In the genomic region with DNA sequence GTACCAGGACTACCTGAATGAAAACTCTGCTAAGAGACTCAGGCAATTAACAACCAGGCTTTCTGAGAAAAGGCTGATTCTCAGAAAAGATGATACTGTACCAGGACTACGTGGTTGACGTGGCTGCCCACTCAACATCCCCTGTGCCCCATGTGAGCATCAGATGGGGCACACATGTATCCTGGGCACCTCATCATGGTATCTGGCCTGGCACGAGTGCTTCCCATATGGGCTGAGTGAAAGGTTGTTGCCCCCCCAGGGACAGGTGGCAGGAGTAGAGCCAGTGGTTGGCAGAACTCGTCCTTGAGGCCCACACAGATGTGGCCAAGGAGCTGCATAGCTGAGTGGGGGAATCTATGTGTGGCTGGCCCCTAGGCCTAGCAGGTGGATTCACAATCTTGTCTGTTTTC, we compare ENCODE assay signal across 14 cellular contexts. TPM values are rescaled to one million over a fixed set of nuclear protein-coding genes. Genes with fewer than 3 reads are reported as not detected.
A peak's percentile ranks its signal among the peaks of the same experiment; 100 is the strongest.
DNase-seq lines count a peak whose midpoint lies in the region; ATAC-seq and TF ChIP-seq lines count a peak whose summit lies in the region.
"Had no signal": no experiment of that assay in that cellular context is flagged by ENCODE, and none has a peak within 500 bp of the region (broad histone marks: within the 10 kb centered on the region; RNA-seq: fewer than 3 reads in every experiment).

No MANE protein-coding gene starts in this region.

- H3K9me3 Mint-ChIP-seq in T-cell, result no peaks in the 10 kb centered on the region
- H3K9me3 Mint-ChIP-seq in activated CD8-positive, alpha-beta memory T cell treated with anti-CD3 and anti-CD28 coated beads, Interleukin-2, amount 10 ng/mL, durations not matched to agents 7 days and 5 days (ENCODE audit: low read depth), result no peaks in the 10 kb centered on the region

- intact Hi-C loops in spleen (cut with DNase I; ENCODE audit: low total_unique reads) (no loop called here), vagina (cut with DNase I) (no loop called here), breast epithelium (cut with DNase I; ENCODE audit: low total_unique reads) (no loop called here)

- no peak for TF ChIP-seq POLR2A in spleen (IDR thresholded peaks at IDR 0.05)
- TF ChIP-seq POLR2A in vagina (IDR thresholded peaks at IDR 0.05), result no peak
- TF ChIP-seq POLR2A in breast epithelium (IDR thresholded peaks at IDR 0.05), result no peak

- no peak for DNase-seq in T-cell
- peak; percentile 87 for DNase-seq in activated CD8-positive, alpha-beta memory T cell treated with anti-CD3 and anti-CD28 coated beads, Interleukin-2, amount 10 ng/mL, durations not matched to agents 7 days and 5 days
- no peak for DNase-seq in caudate nucleus (lab: John Stamatoyannopoulos, UW)
- peak; percentile 35 to 47 for DNase-seq in stimulated activated CD8-positive, alpha-beta memory T cell treated with anti-CD3 and anti-CD28 coated beads, Interleukin-15, amount 100 ng/mL, for 4 hours (ENCODE audit: low read depth in 2 of 2)
- no peak for DNase-seq in spleen
- DNase-seq in KBM-7, result no peak
- DNase-seq in vagina (ENCODE audit: extremely low spot score in 2 of 2), result no peak
- DNase-seq in breast epithelium (ENCODE audit: low spot score in 2 of 2), result no peak
- DNase-seq: foreskin melanocyte, GF-D8, psoas muscle, RPMI8226, T-helper 9 cell had no signal

- POLR2A ChIA-PET in T-cell (lab: Charles Lee), result no interaction called here

- no peaks in the 10 kb centered on the region for H3K36me3 Mint-ChIP-seq in T-cell
- peaks cover 15% of the 10 kb centered on the region for H3K36me3 Mint-ChIP-seq in activated CD8-positive, alpha-beta memory T cell treated with anti-CD3 and anti-CD28 coated beads, Interleukin-2, amount 10 ng/mL, durations not matched to agents 7 days and 5 days

- H3K36me3 ChIP-seq in spleen (no peaks in the 10 kb centered on the region), vagina (no peaks in the 10 kb centered on the region), breast epithelium (no peaks in the 10 kb centered on the region)
- H3K36me3 ChIP-seq: BLaER1 had no signal

- no peaks in the 10 kb centered on the region for H3K27me3 Mint-ChIP-seq in T-cell
- no peaks in the 10 kb centered on the region for H3K27me3 Mint-ChIP-seq in activated CD8-positive, alpha-beta memory T cell treated with anti-CD3 and anti-CD28 coated beads, Interleukin-2, amount 10 ng/mL, durations not matched to agents 7 days and 5 days

- no peaks in the 10 kb centered on the region for H3K9me3 ChIP-seq in spleen
- no peaks in the 10 kb centered on the region for H3K9me3 ChIP-seq in vagina
- no peaks in the 10 kb centered on the region for H3K9me3 ChIP-seq in breast epithelium
- H3K9me3 ChIP-seq: BLaER1, psoas muscle had no signal

- H3K27me3 ChIP-seq in spleen (replicated peaks in 1 of 7), result no peaks in the 10 kb centered on the region
- no peaks in the 10 kb centered on the region for H3K27me3 ChIP-seq in vagina
- H3K27me3 ChIP-seq in breast epithelium, result no peaks in the 10 kb centered on the region
- H3K27me3 ChIP-seq: BLaER1 had no signal

- WGBS in spleen, 5 donors, result 67 to 84% (median 80%) methylated on average over 4 of the region's 4 CpGs

- peaks cover 21 to 37% (median 30%) of the 10 kb centered on the region in 3 donors for H3K4me1 Mint-ChIP-seq in T-cell
- peaks cover 65% of the 10 kb centered on the region for H3K4me1 Mint-ChIP-seq in activated CD8-positive, alpha-beta memory T cell treated with anti-CD3 and anti-CD28 coated beads, Interleukin-2, amount 10 ng/mL, durations not matched to agents 7 days and 5 days

- in situ Hi-C loops in KBM-7 (cut with MboI; ENCODE audit: low pct_unique_long_range_greater_than_20kb, low sequenced_read_pairs), result no loop called here

- H3K27ac Mint-ChIP-seq in T-cell, result peak overlapping the region; percentile 94 to 98
- H3K27ac Mint-ChIP-seq in activated CD8-positive, alpha-beta memory T cell treated with anti-CD3 and anti-CD28 coated beads, Interleukin-2, amount 10 ng/mL, durations not matched to agents 7 days and 5 days, result peak overlapping the region; percentile 94

- TF ChIP-seq CTCF in spleen (IDR thresholded peaks at IDR 0.05 in 8 of 11, conservative IDR thresholded peaks at IDR 0.05 in 3 of 11) (no peak), vagina (IDR thresholded peaks at IDR 0.05) (no peak), breast epithelium (IDR thresholded peaks at IDR 0.05) (no peak)

- H3K4me3 ChIP-seq in spleen (no peak overlapping the region), vagina (no peak overlapping the region), breast epithelium (no peak overlapping the region)
- H3K4me3 ChIP-seq: BLaER1, psoas muscle had no signal

- H3K4me3 Mint-ChIP-seq in T-cell, result peak overlapping the region in 1 of 3 donors; percentile 47
- no peak overlapping the region for H3K4me3 Mint-ChIP-seq in activated CD8-positive, alpha-beta memory T cell treated with anti-CD3 and anti-CD28 coated beads, Interleukin-2, amount 10 ng/mL, durations not matched to agents 7 days and 5 days

- peak overlapping the region; percentile 88 for H3K27ac ChIP-seq in caudate nucleus (ENCODE audit: low read depth, low read length)
- H3K27ac ChIP-seq in spleen, result peak overlapping the region in 1 of 8 donors; percentile 55
- no peak overlapping the region for H3K27ac ChIP-seq in vagina
- H3K27ac ChIP-seq in breast epithelium, result no peak overlapping the region
- H3K27ac ChIP-seq: BLaER1, psoas muscle had no signal

- H3K4me1 ChIP-seq in spleen (peaks cover 0 to 1% (median 0%) of the 10 kb centered on the region in 6 donors), vagina (no peaks in the 10 kb centered on the region), breast epithelium (no peaks in the 10 kb centered on the region)
- H3K4me1 ChIP-seq: psoas muscle had no signal

- CTCF ChIA-PET in T-cell (lab: Charles Lee), result interaction anchor here in 1 of 2 donors (0.6 kb wide), 2 partner anchors 24 to 537 kb away, joined by 3 read pairs; partner anchors contain the start of gene CES3
- CTCF ChIA-PET in activated CD8-positive, alpha-beta memory T cell treated with anti-CD3 and anti-CD28 coated beads, Interleukin-2, amount 10 ng/mL, durations not matched to agents 7 days and 5 days (lab: Charles Lee), result interaction anchor here (0.9 to 4.7 kb wide), 11 partner anchors 10 to 200 kb away, joined by 3 to 34 read pairs (median 6); partner anchors contain the start of genes FBXL8, PHAF1 and TRADD

- peak; percentile 48 to 89 (median 86) for ATAC-seq in T-cell (replicated peaks in 1 of 4)
- peak; percentile 87 for ATAC-seq in activated CD8-positive, alpha-beta memory T cell treated with anti-CD3 and anti-CD28 coated beads, Interleukin-2, amount 10 ng/mL, durations not matched to agents 7 days and 5 days
- ATAC-seq: psoas muscle had no signal

RNA-seq across cellular contexts. Expression of gene CES4A, which starts 3.5 kb away (rescaled TPM):
- total RNA-seq in T-cell (10 to 100 TPM; 12.4 to 20.7 (median 17.0) TPM), spleen (1 to 10 TPM; 5.0 to 9.1 (median 6.3) TPM), vagina (12.5 TPM), breast epithelium (10 to 100 TPM in 2 of 3 donors, 1 to 10 TPM in 1; 9.0 to 19.6 (median 11.1) TPM)
- 10 to 100 TPM in 1 of 2 experiments, 1 to 10 TPM in 1; 8.1 to 11.7 TPM for total RNA-seq in activated CD8-positive, alpha-beta memory T cell treated with anti-CD3 and anti-CD28 coated beads, Interleukin-2, amount 10 ng/mL, durations not matched to agents 7 days and 5 days
- 1 to 10 TPM; 5.3 to 9.9 (median 8.0) TPM for polyA plus RNA-seq in spleen

RNA-seq across cellular contexts. Expression of gene CES3, which starts 23.8 kb away (rescaled TPM):
- total RNA-seq in T-cell (under 1 TPM; 0.10 to 0.88 (median 0.58) TPM), spleen (1 to 10 TPM in 1 of 7 donors, under 1 TPM in 5, not detected in 1; 0.23 to 1.3 (median 0.33) TPM), vagina (0.98 TPM), breast epithelium (1 to 10 TPM in 2 of 3 donors, under 1 TPM in 1; 0.29 to 5.9 (median 2.1) TPM)
- total RNA-seq in activated CD8-positive, alpha-beta memory T cell treated with anti-CD3 and anti-CD28 coated beads, Interleukin-2, amount 10 ng/mL, durations not matched to agents 7 days and 5 days, result 1 to 10 TPM; 2.3 to 4.5 TPM
- polyA plus RNA-seq in spleen, result under 1 TPM; 0.27 to 0.80 (median 0.43) TPM

RNA-seq across cellular contexts. Expression of gene CBFB, which starts 44.0 kb away (rescaled TPM):
- 100 to 1,000 TPM in 2 of 5 donors, 10 to 100 TPM in 3; 80.0 to 115 (median 96.5) TPM for total RNA-seq in T-cell
- total RNA-seq in activated CD8-positive, alpha-beta memory T cell treated with anti-CD3 and anti-CD28 coated beads, Interleukin-2, amount 10 ng/mL, durations not matched to agents 7 days and 5 days, result 100 to 1,000 TPM; 180 to 196 TPM
- total RNA-seq in spleen, result 10 to 100 TPM; 55.8 to 80.4 (median 58.6) TPM
- polyA plus RNA-seq in spleen, result 10 to 100 TPM; 22.7 to 35.1 (median 29.1) TPM
- total RNA-seq in vagina, result 33.9 TPM
- total RNA-seq in breast epithelium, result 10 to 100 TPM; 48.5 to 69.1 (median 52.3) TPM

RNA-seq across cellular contexts. Expression of gene CES2, which starts 49.6 kb away (rescaled TPM):
- total RNA-seq in T-cell (10 to 100 TPM; 35.3 to 56.5 (median 50.2) TPM), spleen (10 to 100 TPM; 21.6 to 48.1 (median 34.8) TPM), vagina (55.7 TPM), breast epithelium (10 to 100 TPM; 25.9 to 33.1 (median 31.9) TPM)
- total RNA-seq in activated CD8-positive, alpha-beta memory T cell treated with anti-CD3 and anti-CD28 coated beads, Interleukin-2, amount 10 ng/mL, durations not matched to agents 7 days and 5 days, result 10 to 100 TPM; 34.1 to 35.5 TPM
- polyA plus RNA-seq in spleen, result 10 to 100 TPM in 1 of 3 donors, 1 to 10 TPM in 2; 8.0 to 21.4 (median 8.5) TPM

RNA-seq across cellular contexts. Expression of gene CIAO2B, which starts 50.7 kb away (rescaled TPM):
- 10 to 100 TPM; 55.3 to 66.8 (median 62.4) TPM for total RNA-seq in T-cell
- total RNA-seq in activated CD8-positive, alpha-beta memory T cell treated with anti-CD3 and anti-CD28 coated beads, Interleukin-2, amount 10 ng/mL, durations not matched to agents 7 days and 5 days, result 100 to 1,000 TPM; 124 to 131 TPM
- total RNA-seq in spleen, result 10 to 100 TPM; 46.8 to 63.1 (median 55.8) TPM
- polyA plus RNA-seq in spleen, result 100 to 1,000 TPM; 114 to 168 (median 148) TPM
- 105 TPM for total RNA-seq in vagina
- total RNA-seq in breast epithelium, result 10 to 100 TPM; 45.7 to 77.3 (median 65.4) TPM

Comparison
In these comparisons a context has a peak if more than half of its experiments do, and no peak if none do; other contexts are left out.
1. DNase-seq: peak in activated CD8-positive, alpha-beta memory T cell treated with anti-CD3 and anti-CD28 coated beads, Interleukin-2, amount 10 ng/mL, durations not matched to agents 7 days and 5 days (single experiment) and stimulated activated CD8-positive, alpha-beta memory T cell treated with anti-CD3 and anti-CD28 coated beads, Interleukin-15, amount 100 ng/mL, for 4 hours (2 of 2); none in T-cell (0 of 34), caudate nucleus (0 of 61), spleen (single experiment), KBM-7 (single experiment), vagina (0 of 2) and breast epithelium (0 of 2).